Comparison of ENCODE assay signal across 12 cellular contexts in genomic region chr11:46309669-46310288, GRCh38. TPM values are rescaled to one million over a fixed set of nuclear protein-coding genes. Genes with fewer than 3 reads are reported as not detected.
DNase-seq lines count a peak whose midpoint lies in the region; ATAC-seq, FAIRE-seq and TF ChIP-seq lines count a peak whose summit lies in the region.
"Had no signal": no experiment of that assay in that cellular context is flagged by ENCODE, and none has a peak within 500 bp of the region (broad histone marks: within the 10 kb centered on the region; RNA-seq: fewer than 3 reads in every experiment).

No MANE protein-coding gene starts in this region.

- intact Hi-C loops in HepG2 (cut with micrococcal nuclease; ENCODE audit: unreplicated experiment) (no loop called here), testis (cut with DNase I; ENCODE audit: low total_unique reads) (no loop called here), vagina (cut with DNase I) (loop anchor here (2.0 kb wide), 1 partner anchor 71 kb away; no protein-coding TSS in a partner anchor)

- H3K79me2 ChIP-seq in HepG2 (ENCODE audit: insufficient read depth, low read length): no peaks in the 10 kb centered on the region

- 17% methylated on average over 2 of the region's 4 CpGs for WGBS in HepG2 (ENCODE audit: low lambda C conversion rate)
- WGBS in testis, 2 donors: 75 to 84% methylated on average over 4 of the region's 4 CpGs

- H3K4me1 ChIP-seq in HEK293 (ENCODE audit: control insufficient read depth, insufficient read depth, low read length) (no peaks in the 10 kb centered on the region), HepG2 (ENCODE audit: insufficient read depth, low read length) (peaks cover 25% of the 10 kb centered on the region), testis (no peaks in the 10 kb centered on the region), vagina (no peaks in the 10 kb centered on the region)

- in situ Hi-C loops in GM13976 (cut with MboI; ENCODE audit: low sequenced_read_pairs, unreplicated experiment): loop anchor here (5.0 kb wide), 1 partner anchor 67 kb away; no protein-coding TSS in a partner anchor
- in situ Hi-C loops in HepG2 (cut with HindIII; ENCODE audit: extremely low pct_ligation_motif_present, low pct_unique_long_range_greater_than_20kb): no loop called here

- CTCF ChIA-PET in HEK293 (lab: Yijun Ruan, JAX) (interaction anchor here (0.5 to 15.1 kb wide), 22 partner anchors 7 to 411 kb away, joined by 3 to 451 read pairs (median 3); no protein-coding TSS in a partner anchor), HepG2 (lab: Yijun Ruan, JAX; ENCODE audit: low intra/inter-chr PET ratio, low total read pairs) (interaction anchor here (1.7 to 3.4 kb wide), 3 partner anchors 62 to 71 kb away, joined by 7 to 57 read pairs (median 18); no protein-coding TSS in a partner anchor)

- H3K9ac ChIP-seq in HepG2 (ENCODE audit: insufficient read depth, low read depth, low read length): no peak overlapping the region

- no peaks in the 10 kb centered on the region for H4K20me1 ChIP-seq in HepG2 (ENCODE audit: insufficient read depth, low read length)

- no peak; the same call in 2 of the 3 replicates for ATAC-seq in HepG2

- H3K27ac ChIP-seq in HEK293 (ENCODE audit: extremely low read depth, low read depth, low read length) (no peak overlapping the region), HepG2 (ENCODE audit: extremely low read length, insufficient read depth, low read length) (no peak overlapping the region), WERI-Rb-1 (no peak overlapping the region), testis (no peak overlapping the region), vagina (no peak overlapping the region)
- H3K27ac ChIP-seq: SJSA1 had no signal

- no peak overlapping the region for H3K4me3 ChIP-seq in HEK293 (ENCODE audit: low read depth, low read length)
- no peak overlapping the region for H3K4me3 ChIP-seq in HepG2 (replicated peaks in 1 of 3; ENCODE audit: insufficient read depth in 1 of 3, low read depth in 2 of 3, low read length in 3 of 3)
- no peak overlapping the region for H3K4me3 ChIP-seq in WERI-Rb-1 (ENCODE audit: low read depth, low read length)
- no peak overlapping the region for H3K4me3 ChIP-seq in testis
- H3K4me3 ChIP-seq in vagina: no peak overlapping the region
- H3K4me3 ChIP-seq: SJSA1 had no signal

- POLR2A ChIA-PET in HEK293 (lab: Yijun Ruan, JAX): interaction anchor here (0.8 kb wide), 1 partner anchor 66 kb away, joined by 3 read pairs; no protein-coding TSS in a partner anchor
- POLR2A ChIA-PET in HepG2 (lab: Yijun Ruan, JAX): interaction anchor here (4.1 kb wide), 1 partner anchor 67 kb away, joined by 31 read pairs; no protein-coding TSS in a partner anchor

- no peak for TF ChIP-seq CTCF in GM13976 (IDR thresholded peaks at IDR 0.05; ENCODE audit: borderline replicate concordance, control extremely low read depth, extremely low read depth, insufficient read depth, missing control alignments)
- no peak for TF ChIP-seq CTCF in HEK293 (tag by site-specific recombination; IDR thresholded peaks at IDR 0.05)
- no peak for TF ChIP-seq CTCF in HepG2 (CRISPR knock-in tag; IDR thresholded peaks at IDR 0.05)
- no peak for TF ChIP-seq CTCF in WERI-Rb-1 (IDR thresholded peaks at IDR 0.05; ENCODE audit: low read depth, low read length)
- no peak for TF ChIP-seq CTCF in testis (IDR thresholded peaks at IDR 0.05)
- no peak for TF ChIP-seq CTCF in vagina (IDR thresholded peaks at IDR 0.05)

- no peak overlapping the region for H3K4me2 ChIP-seq in HepG2 (ENCODE audit: low read depth, low read length)

- no peak overlapping the region for H2AFZ ChIP-seq in HepG2 (ENCODE audit: low read length)

- FAIRE-seq in HepG2 (lab: Jason Lieb, UNC): no peak
- FAIRE-seq: keratinocyte had no signal

- TF ChIP-seq POLR2A in HepG2 (IDR thresholded peaks at IDR 0.05; ENCODE audit: insufficient read depth in 1 of 2, low read depth in 2 of 2, low read length in 2 of 2) (no peak), testis (IDR thresholded peaks at IDR 0.05) (no peak), vagina (IDR thresholded peaks at IDR 0.05) (no peak)

- TF ChIP-seq RAD21 in HepG2 (CRISPR knock-in tag; IDR thresholded peaks at IDR 0.05): no peak

- TF ChIP-seq EP300 in HepG2 (IDR thresholded peaks at IDR 0.05; ENCODE audit: low read depth in 2 of 2, low read length in 2 of 2) (no peak), HepG2 (CRISPR knock-in tag; IDR thresholded peaks at IDR 0.05; ENCODE audit: borderline replicate concordance) (no peak)

- H3K36me3 ChIP-seq in HEK293 (ENCODE audit: control insufficient read depth in 2 of 2, insufficient read depth in 1 of 2, low read length in 2 of 2) (no peaks in the 10 kb centered on the region), HepG2 (replicated peaks in 1 of 2; ENCODE audit: control insufficient read depth in 1 of 2, insufficient read depth in 2 of 2, low read length in 2 of 2) (no peaks in the 10 kb centered on the region), WERI-Rb-1 (no peaks in the 10 kb centered on the region), testis (ENCODE audit: low read depth, missing control alignments) (no peaks in the 10 kb centered on the region), vagina (peaks cover 0 to 6% of the 10 kb centered on the region in 2 donors)

- peak; percentile 75 for DNase-seq in GM13976 (ENCODE audit: low spot score)
- DNase-seq in NOMO-1 treated with dmso at 0.1 percent for 144 hours (lab: John Stamatoyannopoulos, UW; ENCODE audit: unreplicated experiment): peak; percentile 44
- DNase-seq in HepG2 (ENCODE audit: low spot score): no peak
- DNase-seq in WERI-Rb-1: no peak
- no peak for DNase-seq in testis
- DNase-seq in vagina (ENCODE audit: extremely low spot score in 2 of 2): no peak
- DNase-seq in DMS 273 (lab: John Stamatoyannopoulos, UW; ENCODE audit: unreplicated experiment): no peak
- DNase-seq: effector memory CD4-positive, alpha-beta T cell; H7 had no signal

- H3K27me3 ChIP-seq in HepG2 (ENCODE audit: control insufficient read depth in 1 of 2, insufficient read depth in 2 of 2, low read length in 2 of 2) (peaks cover 3 to 9% of the 10 kb centered on the region in 2 experiments; a peak in 3 of 5 replicates), WERI-Rb-1 (ENCODE audit: insufficient read depth, low read depth, severe bottlenecking) (no peaks in the 10 kb centered on the region), testis (no peaks in the 10 kb centered on the region), vagina (no peaks in the 10 kb centered on the region)
- H3K27me3 ChIP-seq: SJSA1 had no signal

- no TSS peak for BruUV-seq in HepG2 (replicated peaks; lab: Mats Ljungman, UMichigan)

- no peaks in the 10 kb centered on the region for H3K9me3 ChIP-seq in HEK293 (ENCODE audit: control insufficient read depth, insufficient read depth, low read depth, low read length)
- no peaks in the 10 kb centered on the region for H3K9me3 ChIP-seq in HepG2 (ENCODE audit: low read length)
- H3K9me3 ChIP-seq in WERI-Rb-1 (ENCODE audit: severe bottlenecking): no peaks in the 10 kb centered on the region
- no peaks in the 10 kb centered on the region for H3K9me3 ChIP-seq in testis
- no peaks in the 10 kb centered on the region for H3K9me3 ChIP-seq in vagina
- H3K9me3 ChIP-seq: SJSA1 had no signal

RNA-seq across cellular contexts. Expression of gene CREB3L1, which starts 32.3 kb away (rescaled TPM):
- total RNA-seq in HepG2 (2016; rRNA removed; fragmentation: Illumina TruSeq; extraction: Trizol): not detected in 2 replicates
- not detected in 2 replicates for total RNA-seq in HepG2 (2016; cell fraction: cytosol; rRNA removed; fragmentation: Illumina TruSeq; extraction: Trizol; ENCODE audit: low read depth)
- not detected in 2 replicates for total RNA-seq in HepG2 (2016; cell fraction: insoluble cytoplasmic fraction; rRNA removed; fragmentation: Illumina TruSeq; extraction: Trizol)
- total RNA-seq in HepG2 (2016; cell fraction: membrane; rRNA removed; fragmentation: Illumina TruSeq; extraction: Trizol): not detected in 2 replicates
- not detected in 2 replicates for total RNA-seq in HepG2 (2016; cell fraction: nucleus; rRNA removed; fragmentation: Illumina TruSeq; extraction: Trizol)
- polyA plus RNA-seq in HepG2 (2011; rRNA removed): not detected in 2 replicates
- not detected in 2 replicates for polyA plus RNA-seq in HepG2 (2011; cell fraction: cytosol; rRNA removed)
- not detected in 2 replicates for polyA plus RNA-seq in HepG2 (2011; cell fraction: nucleus; rRNA removed)
- polyA plus RNA-seq in HepG2 (2012): 0.04 TPM in 1 of 2 replicates, not detected in the other
- polyA plus RNA-seq in HepG2 (2016; cell fraction: cytosol; fragmentation: Illumina TruSeq; extraction: Trizol; ENCODE audit: low read depth): not detected in 2 replicates
- polyA plus RNA-seq in HepG2 (2016; cell fraction: insoluble cytoplasmic fraction; fragmentation: Illumina TruSeq; extraction: Trizol; ENCODE audit: low read depth): not detected in 2 replicates
- polyA plus RNA-seq in HepG2 (2016; cell fraction: membrane; fragmentation: Illumina TruSeq; extraction: Trizol; ENCODE audit: low read depth): 0.13 TPM in 1 of 2 replicates, not detected in the other
- not detected in 2 replicates for polyA plus RNA-seq in HepG2 (2016; cell fraction: nucleus; fragmentation: Illumina TruSeq; extraction: Trizol; ENCODE audit: insufficient read depth, low read depth)
- 0.12 and 1.6 TPM in 2 replicates for polyA minus RNA-seq in HepG2 (2011; rRNA and poly(A)+ RNA removed; ENCODE audit: low replicate concordance)
- polyA minus RNA-seq in HepG2 (2011; cell fraction: cytosol; rRNA and poly(A)+ RNA removed): not detected in 2 replicates
- polyA minus RNA-seq in HepG2 (2011; cell fraction: nucleus; rRNA and poly(A)+ RNA removed): not detected in 2 replicates
- 1 to 10 TPM; 5.2 to 8.1 TPM for total RNA-seq in testis
- 19.2 TPM for polyA plus RNA-seq in testis (ENCODE audit: insufficient read depth, low read depth, low replicate concordance)
- total RNA-seq in vagina: 11.8 TPM
- polyA plus RNA-seq: keratinocyte had no signal

RNA-seq across cellular contexts. Expression of gene DGKZ, which starts 37.5 kb away (rescaled TPM):
- total RNA-seq in HepG2 (2016; rRNA removed; fragmentation: Illumina TruSeq; extraction: Trizol) (14.6 and 20.7 TPM in 2 replicates), testis (100 to 1,000 TPM in 1 of 2 donors, 10 to 100 TPM in 1; 67.2 to 104 TPM), vagina (78.8 TPM)
- total RNA-seq in HepG2 (2016; cell fraction: cytosol; rRNA removed; fragmentation: Illumina TruSeq; extraction: Trizol; ENCODE audit: low read depth): 11.9 and 13.2 TPM in 2 replicates
- 11.6 and 19.8 TPM in 2 replicates for total RNA-seq in HepG2 (2016; cell fraction: insoluble cytoplasmic fraction; rRNA removed; fragmentation: Illumina TruSeq; extraction: Trizol)
- total RNA-seq in HepG2 (2016; cell fraction: membrane; rRNA removed; fragmentation: Illumina TruSeq; extraction: Trizol): 26.9 and 29.6 TPM in 2 replicates
- 18.5 and 22.1 TPM in 2 replicates for total RNA-seq in HepG2 (2016; cell fraction: nucleus; rRNA removed; fragmentation: Illumina TruSeq; extraction: Trizol)
- polyA plus RNA-seq in HepG2 (2011; rRNA removed) (15.8 and 17.6 TPM in 2 replicates), testis (ENCODE audit: insufficient read depth, low read depth, low replicate concordance) (33.8 TPM)
- 8.8 and 15.2 TPM in 2 replicates for polyA plus RNA-seq in HepG2 (2011; cell fraction: cytosol; rRNA removed)
- polyA plus RNA-seq in HepG2 (2011; cell fraction: nucleus; rRNA removed): 108 and 162 TPM in 2 replicates
- polyA plus RNA-seq in HepG2 (2012): 11.6 and 19.4 TPM in 2 replicates
- 18.6 and 18.8 TPM in 2 replicates for polyA plus RNA-seq in HepG2 (2016; cell fraction: cytosol; fragmentation: Illumina TruSeq; extraction: Trizol; ENCODE audit: low read depth)
- polyA plus RNA-seq in HepG2 (2016; cell fraction: insoluble cytoplasmic fraction; fragmentation: Illumina TruSeq; extraction: Trizol; ENCODE audit: low read depth): 21.9 and 30.3 TPM in 2 replicates
- polyA plus RNA-seq in HepG2 (2016; cell fraction: membrane; fragmentation: Illumina TruSeq; extraction: Trizol; ENCODE audit: low read depth): 44.5 and 49.9 TPM in 2 replicates
- 65.9 and 71.9 TPM in 2 replicates for polyA plus RNA-seq in HepG2 (2016; cell fraction: nucleus; fragmentation: Illumina TruSeq; extraction: Trizol; ENCODE audit: insufficient read depth, low read depth)
- 43.2 and 71.9 TPM in 2 replicates for polyA minus RNA-seq in HepG2 (2011; rRNA and poly(A)+ RNA removed; ENCODE audit: low replicate concordance)
- 12.3 and 14.8 TPM in 2 replicates for polyA minus RNA-seq in HepG2 (2011; cell fraction: cytosol; rRNA and poly(A)+ RNA removed)
- polyA minus RNA-seq in HepG2 (2011; cell fraction: nucleus; rRNA and poly(A)+ RNA removed): 15.9 and 16.9 TPM in 2 replicates

Comparison
In these comparisons a context has a peak if more than half of its experiments do, and no peak if none do; other contexts are left out.
1. DNase-seq: peak in GM13976 (single experiment) and NOMO-1 treated with dmso at 0.1 percent for 144 hours (single experiment); none in HepG2 (single experiment), WERI-Rb-1 (single experiment), testis (single experiment), vagina (0 of 2) and DMS 273 (single experiment).